ENCODE assay signal across 1 cellular context in the genomic region with DNA sequence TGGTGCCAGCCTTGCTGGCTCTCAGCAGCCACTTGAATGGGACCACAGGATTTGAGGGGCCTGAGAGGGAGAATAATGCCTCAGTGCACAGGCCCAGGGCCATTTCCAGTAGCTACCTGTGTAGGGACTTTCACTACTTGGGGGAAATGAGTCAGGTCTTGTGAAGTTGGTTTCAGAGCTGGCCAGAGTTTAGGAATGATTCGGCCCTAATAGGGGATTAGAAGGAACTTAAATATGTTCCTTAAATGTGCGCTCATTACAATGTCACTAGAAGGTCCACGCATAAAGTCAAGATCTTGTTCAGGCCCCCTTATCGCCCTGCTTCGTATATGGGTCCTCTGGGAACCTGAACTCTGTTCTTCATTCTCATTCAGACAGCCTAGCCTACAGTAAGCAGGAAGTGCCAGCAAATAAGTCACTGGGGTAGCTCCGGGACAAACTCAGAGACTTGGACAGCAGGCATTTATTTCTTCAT.
TF ChIP-seq lines count a peak whose summit lies in the region.

No MANE protein-coding gene starts in this region.

TF ChIP-seq in K562, 482 proteins besides CTCF, POLR2A, EP300 and RAD21:
- TF ChIP-seq ELF1 (tag; IDR thresholded peaks at IDR 0.05) = 0 out of 2 replicates have a peak, but pooled peaks have one; percentile 20
- no peak for TF ChIP-seq U2AF1 (optimal IDR thresholded peaks at IDR 0.05; ENCODE audit: low read depth, low read length)
- no peak for TF ChIP-seq CBX5 (IDR thresholded peaks at IDR 0.05; ENCODE audit: borderline replicate concordance, low read depth)
- TF ChIP-seq, protein P1, sequence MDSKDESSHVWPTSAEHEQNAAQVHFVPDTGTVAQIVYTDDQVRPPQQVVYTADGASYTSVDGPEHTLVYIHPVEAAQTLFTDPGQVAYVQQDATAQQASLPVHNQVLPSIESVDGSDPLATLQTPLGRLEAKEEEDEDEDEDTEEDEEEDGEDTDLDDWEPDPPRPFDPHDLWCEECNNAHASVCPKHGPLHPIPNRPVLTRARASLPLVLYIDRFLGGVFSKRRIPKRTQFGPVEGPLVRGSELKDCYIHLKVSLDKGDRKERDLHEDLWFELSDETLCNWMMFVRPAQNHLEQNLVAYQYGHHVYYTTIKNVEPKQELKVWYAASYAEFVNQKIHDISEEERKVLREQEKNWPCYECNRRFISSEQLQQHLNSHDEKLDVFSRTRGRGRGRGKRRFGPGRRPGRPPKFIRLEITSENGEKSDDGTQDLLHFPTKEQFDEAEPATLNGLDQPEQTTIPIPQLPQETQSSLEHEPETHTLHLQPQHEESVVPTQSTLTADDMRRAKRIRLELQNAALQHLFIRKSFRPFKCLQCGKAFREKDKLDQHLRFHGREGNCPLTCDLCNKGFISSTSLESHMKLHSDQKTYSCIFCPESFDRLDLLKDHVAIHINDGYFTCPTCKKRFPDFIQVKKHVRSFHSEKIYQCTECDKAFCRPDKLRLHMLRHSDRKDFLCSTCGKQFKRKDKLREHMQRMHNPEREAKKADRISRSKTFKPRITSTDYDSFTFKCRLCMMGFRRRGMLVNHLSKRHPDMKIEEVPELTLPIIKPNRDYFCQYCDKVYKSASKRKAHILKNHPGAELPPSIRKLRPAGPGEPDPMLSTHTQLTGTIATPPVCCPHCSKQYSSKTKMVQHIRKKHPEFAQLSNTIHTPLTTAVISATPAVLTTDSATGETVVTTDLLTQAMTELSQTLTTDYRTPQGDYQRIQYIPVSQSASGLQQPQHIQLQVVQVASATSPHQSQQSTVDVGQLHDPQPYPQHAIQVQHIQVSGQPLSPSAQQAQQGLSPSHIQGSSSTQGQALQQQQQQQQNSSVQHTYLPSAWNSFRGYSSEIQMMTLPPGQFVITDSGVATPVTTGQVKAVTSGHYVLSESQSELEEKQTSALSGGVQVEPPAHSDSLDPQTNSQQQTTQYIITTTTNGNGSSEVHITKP (IDR thresholded peaks at IDR 0.05; ENCODE audit: partially characterized antibody) = peak; percentile 14
